Comparison of ENCODE assay signal across 8 cellular contexts in the genomic region with DNA sequence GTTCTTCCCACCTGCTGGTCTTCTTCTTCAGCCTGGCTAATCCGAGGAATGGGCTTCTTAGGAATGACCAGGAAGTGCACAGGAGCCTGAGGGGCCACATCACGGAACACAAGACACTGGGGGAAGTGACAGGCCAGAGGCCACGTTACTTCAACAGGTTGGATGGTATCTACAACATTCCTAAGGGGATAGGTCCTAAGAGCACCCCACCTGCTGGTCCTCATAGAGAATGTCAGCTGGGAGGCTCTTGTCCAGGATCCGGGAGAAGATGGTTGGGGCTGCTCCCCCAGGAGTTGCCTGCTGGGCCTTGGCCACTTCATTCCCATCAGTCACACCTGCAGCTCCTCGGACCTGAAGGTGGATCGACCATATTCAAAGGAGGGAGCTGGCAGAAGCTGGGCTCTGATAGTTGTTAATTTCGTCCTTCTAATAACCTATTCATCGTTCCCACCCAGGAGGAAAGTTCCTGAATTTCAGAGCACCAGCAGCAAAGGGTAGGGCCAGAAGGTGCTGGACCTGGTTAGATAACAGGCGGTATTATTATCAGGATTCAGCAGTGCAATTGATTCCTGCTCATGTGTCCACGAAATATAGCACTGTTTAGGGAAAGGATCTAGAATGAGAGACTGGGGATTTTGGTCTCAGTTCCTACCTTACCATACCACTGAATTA. TPM values are rescaled to one million over a fixed set of nuclear protein-coding genes. Genes with fewer than 3 reads are reported as not detected.
DNase-seq lines count a peak whose midpoint lies in the region; ATAC-seq and TF ChIP-seq lines count a peak whose summit lies in the region.

No MANE protein-coding gene starts in this region.

- ATAC-seq in HG02870 (IDR thresholded peaks at IDR 0.05; ENCODE audit: unreplicated experiment), result no peak
- no peak for ATAC-seq in GM18505 (IDR thresholded peaks at IDR 0.05; ENCODE audit: unreplicated experiment)

- no peak overlapping the region for H3K27ac Mint-ChIP-seq in chondrocyte (ENCODE audit: unreplicated experiment)

- H3K9me3 Mint-ChIP-seq in chondrocyte (ENCODE audit: low read depth), result no peaks in the 10 kb centered on the region

- peaks cover 32% of the 10 kb centered on the region for H3K4me1 Mint-ChIP-seq in chondrocyte (ENCODE audit: low read depth)

- TF ChIP-seq POLR2A in GM18505 (IDR thresholded peaks at IDR 0.05; ENCODE audit: borderline replicate concordance, extremely low read depth, insufficient read depth, insufficient read length), result no peak

- no peaks in the 10 kb centered on the region for H3K27me3 Mint-ChIP-seq in chondrocyte (ENCODE audit: low read depth)

- H3K4me3 Mint-ChIP-seq in chondrocyte (ENCODE audit: unreplicated experiment), result peak overlapping the region; percentile 41

- DNase-seq in DMS 273 (lab: John Stamatoyannopoulos, UW; ENCODE audit: unreplicated experiment), result peak; percentile 54
- DNase-seq in DMS 273 treated with DMSO at 0.1 percent for 48 hours (lab: John Stamatoyannopoulos, UW), result no peak
- DNase-seq in M059J (ENCODE audit: low read depth), result peak; percentile 67
- DNase-seq in chondrocyte (ENCODE audit: low spot score), result peak; percentile 39
- peak; percentile 33 for DNase-seq in myocyte (ENCODE audit: low read depth)
- no peak for DNase-seq in stimulated activated CD4-positive, alpha-beta T cell treated with anti-CD3 and anti-CD28 coated beads, Interleukin-4, amount 100 ng/mL, for 4 hours

- H3K36me3 Mint-ChIP-seq in chondrocyte (ENCODE audit: low read depth), result no peaks in the 10 kb centered on the region

- peak; percentile 65 for TF ChIP-seq CTCF in chondrocyte (IDR thresholded peaks at IDR 0.05)

RNA-seq across cellular contexts. Expression of a gene that starts 1.3 kb away (rescaled TPM):
- total RNA-seq in M059J (2014; rRNA removed; shearing (Covaris generic)), result 53.5 and 92.9 TPM in 2 replicates
- total RNA-seq in chondrocyte (30.3 to 32.8 TPM (median 32.0 TPM) in 3 replicates), myocyte (24.4 and 30.0 TPM in 2 replicates)
- 49.8 TPM for polyA plus RNA-seq in myocyte (2012)

RNA-seq across cellular contexts. Expression of a gene that starts 1.5 kb away (rescaled TPM):
- total RNA-seq in M059J (2014; rRNA removed; shearing (Covaris generic)), result 0.86 and 2.3 TPM in 2 replicates
- total RNA-seq in chondrocyte, result 0.30 to 3.3 TPM (median 0.82 TPM) in 3 replicates
- total RNA-seq in myocyte, result 3.4 TPM in 2 replicates
- 3.6 TPM for polyA plus RNA-seq in myocyte (2012)

RNA-seq across cellular contexts. Expression of a gene that starts 15.0 kb away (rescaled TPM):
- total RNA-seq in M059J (2014; rRNA removed; shearing (Covaris generic)), result not detected in 2 replicates
- total RNA-seq in chondrocyte (not detected in 3 replicates), myocyte (not detected in 2 replicates)
- polyA plus RNA-seq in myocyte (2012), result 0.13 TPM

RNA-seq across cellular contexts. Expression of a gene that starts 15.5 kb away (rescaled TPM):
- 1.9 and 4.2 TPM in 2 replicates for total RNA-seq in M059J (2014; rRNA removed; shearing (Covaris generic))
- 17.4 to 18.2 TPM (median 18.1 TPM) in 3 replicates for total RNA-seq in chondrocyte
- total RNA-seq in myocyte, result 6.8 and 8.8 TPM in 2 replicates
- 21.2 TPM for polyA plus RNA-seq in myocyte (2012)

RNA-seq across cellular contexts. Expression of a gene that starts 22.2 kb away (rescaled TPM):
- total RNA-seq in M059J (2014; rRNA removed; shearing (Covaris generic)), result 4.4 and 7.6 TPM in 2 replicates
- total RNA-seq in chondrocyte (38.3 to 46.2 TPM (median 40.2 TPM) in 3 replicates), myocyte (8.2 and 17.3 TPM in 2 replicates)
- 36.6 TPM for polyA plus RNA-seq in myocyte (2012)

Comparison
In these comparisons a context has a peak if more than half of its experiments do, and no peak if none do; other contexts are left out.
1. DNase-seq: peak in DMS 273 (single experiment), M059J (single experiment), chondrocyte (single experiment) and myocyte (single experiment); none in DMS 273 treated with DMSO at 0.1 percent for 48 hours (single experiment) and stimulated activated CD4-positive, alpha-beta T cell treated with anti-CD3 and anti-CD28 coated beads, Interleukin-4, amount 100 ng/mL, for 4 hours (0 of 2).